Comparison of ENCODE assay signal across 14 cellular contexts in genomic region chr6:38610050-38610619, GRCh38.
"Had no signal": no experiment of that assay in that cellular context is flagged by ENCODE, and none has a peak within 500 bp of the region (broad histone marks: within the 10 kb centered on the region; RNA-seq: fewer than 3 reads in every experiment).

No MANE protein-coding gene starts in this region.

- H3K9me3 ChIP-seq: SJCRH30 had no signal

- H3K36me3 ChIP-seq: SJCRH30, WERI-Rb-1 had no signal

- DNase-seq: activated CD4-positive, alpha-beta memory T cell treated with anti-CD3 and anti-CD28 coated beads, Interleukin-2, amount 10 ng/mL, durations not matched to agents 7 days and 5 days; activated CD4-positive, alpha-beta T cell treated with anti-CD3 and anti-CD28 coated beads for 36 hours; activated naive CD4-positive, alpha-beta T cell treated with Interleukin-2 at 50 U/mL for 16 hours; activated naive CD8-positive, alpha-beta T cell treated with anti-CD3 and anti-CD28 coated beads, Interleukin-2, amount 50 U/mL, for 24 hours; endodermal cell; foreskin melanocyte; head of caudate nucleus; midbrain; naive B cell; retina; SW 1271; WERI-Rb-1 had no signal

- H3K4me1 ChIP-seq: SJCRH30 had no signal

- H3K27ac ChIP-seq: SJCRH30, WERI-Rb-1 had no signal

- ATAC-seq: activated CD4-positive, alpha-beta T cell treated with anti-CD3 and anti-CD28 coated beads for 36 hours; activated naive CD8-positive, alpha-beta T cell treated with anti-CD3 and anti-CD28 coated beads, Interleukin-2, amount 50 U/mL, for 24 hours; stimulated activated effector memory CD8-positive, alpha-beta T cell treated with anti-CD3 and anti-CD28 coated beads, Interleukin-12 subunit alpha, Interleukin-12 subunit beta, amount 100 ng/mL, for 72 hours had no signal

- H3K27me3 ChIP-seq: SJCRH30 had no signal

- H3K4me3 ChIP-seq: SJCRH30 had no signal
